Comparison of ENCODE assay signal across 15 cellular contexts in genomic region chr5:158886086-158886485, GRCh38.
"Had no signal": no experiment of that assay in that cellular context is flagged by ENCODE, and none has a peak within 500 bp of the region (broad histone marks: within the 10 kb centered on the region; RNA-seq: fewer than 3 reads in every experiment).

No MANE protein-coding gene starts in this region.

- H3K27ac ChIP-seq: adrenal gland, upper lobe of left lung had no signal

- H3K4me1 ChIP-seq: upper lobe of left lung had no signal

- H3K27me3 ChIP-seq: adrenal gland, upper lobe of left lung had no signal

- H3K4me3 ChIP-seq: adrenal gland, upper lobe of left lung had no signal

- ATAC-seq: left lobe of liver; sciatic nerve; stimulated activated naive CD8-positive, alpha-beta T cell treated with anti-CD3 and anti-CD28 coated beads, Interleukin-15, Interleukin-2, amounts not matched to agents 100 U/mL and 50 U/mL, for 24 hours had no signal

- H3K27ac Mint-ChIP-seq: nephron had no signal

- DNase-seq: activated naive CD4-positive, alpha-beta T cell treated with anti-CD3 and anti-CD28 coated beads, Interleukin-2, amount 50 U/mL, for 16 hours; activated T-cell treated with anti-CD3 and anti-CD28 coated beads, Interleukin-2, amount 50 U/mL, for 1 hour; adrenal gland; central memory CD4-positive, alpha-beta T cell; effector memory CD4-positive, alpha-beta T cell; foreskin melanocyte; head of caudate nucleus; islet precursor cell; mammary epithelial cell; stimulated activated CD4-positive, alpha-beta T cell treated with anti-CD3 and anti-CD28 coated beads, Interleukin-2, amount 100 ng/mL, for 24 hours; stimulated activated naive CD8-positive, alpha-beta T cell treated with anti-CD3 and anti-CD28 coated beads, Interleukin-15, Interleukin-2, amounts not matched to agents 100 U/mL and 50 U/mL, for 24 hours; upper lobe of left lung had no signal

- H3K9me3 Mint-ChIP-seq: nephron had no signal

- H3K9me3 ChIP-seq: adrenal gland, upper lobe of left lung had no signal

- H3K36me3 ChIP-seq: adrenal gland, upper lobe of left lung had no signal

- H3K4me3 Mint-ChIP-seq: nephron had no signal
